1 cellular context compared by ENCODE assay signal in the genomic region with DNA sequence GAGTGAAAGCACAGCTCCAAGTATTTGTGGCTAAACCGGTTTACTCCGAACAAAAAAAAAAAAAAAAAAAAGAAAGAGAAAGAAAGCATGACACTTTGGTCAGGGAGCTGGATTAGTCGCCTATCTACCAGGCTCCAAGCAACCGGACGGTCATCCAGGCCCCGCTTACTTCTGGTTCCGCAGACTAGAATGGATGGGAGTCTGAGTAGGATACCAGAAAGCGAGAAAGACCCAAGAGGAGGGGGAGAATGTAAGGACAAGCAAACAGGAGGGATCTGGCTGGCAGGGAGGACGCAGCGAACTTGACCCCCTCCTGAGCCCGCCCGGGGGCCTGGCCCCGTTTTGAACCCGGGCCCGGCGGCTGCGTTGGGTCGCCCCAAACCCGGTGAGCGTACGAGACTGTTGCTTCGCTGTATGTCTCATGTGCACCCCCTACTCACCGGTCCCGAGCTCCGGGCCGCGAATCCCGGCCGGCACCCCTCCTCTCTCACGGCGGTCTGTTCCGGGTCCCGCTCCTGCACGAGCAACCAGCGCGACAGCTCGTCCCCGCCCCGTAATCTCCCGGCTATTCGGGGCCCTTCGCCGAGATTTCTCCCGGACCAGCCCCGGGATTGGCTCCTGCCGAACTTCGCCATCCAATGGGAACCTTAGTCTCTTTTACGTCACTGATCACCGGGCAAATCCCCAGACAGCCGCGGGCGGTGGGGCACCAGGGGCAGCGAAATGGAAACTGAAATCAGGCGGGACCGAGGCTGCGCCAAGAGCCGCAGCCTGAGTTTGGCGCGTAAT.
TF ChIP-seq lines count a peak whose summit lies in the region.

A gene with protein sequence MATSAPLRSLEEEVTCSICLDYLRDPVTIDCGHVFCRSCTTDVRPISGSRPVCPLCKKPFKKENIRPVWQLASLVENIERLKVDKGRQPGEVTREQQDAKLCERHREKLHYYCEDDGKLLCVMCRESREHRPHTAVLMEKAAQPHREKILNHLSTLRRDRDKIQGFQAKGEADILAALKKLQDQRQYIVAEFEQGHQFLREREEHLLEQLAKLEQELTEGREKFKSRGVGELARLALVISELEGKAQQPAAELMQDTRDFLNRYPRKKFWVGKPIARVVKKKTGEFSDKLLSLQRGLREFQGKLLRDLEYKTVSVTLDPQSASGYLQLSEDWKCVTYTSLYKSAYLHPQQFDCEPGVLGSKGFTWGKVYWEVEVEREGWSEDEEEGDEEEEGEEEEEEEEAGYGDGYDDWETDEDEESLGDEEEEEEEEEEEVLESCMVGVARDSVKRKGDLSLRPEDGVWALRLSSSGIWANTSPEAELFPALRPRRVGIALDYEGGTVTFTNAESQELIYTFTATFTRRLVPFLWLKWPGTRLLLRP (minus strand): TSS at position 542 of the 789 bp plus-strand sequence. CDS start 14,303 bp downstream, outside the sequence.

TF ChIP-seq in HepG2, 621 proteins besides CTCF, POLR2A, EP300 and RAD21 (continued from another document and continues in another):
- TF ChIP-seq ATF7-NPFF (CRISPR knock-in tag; IDR thresholded peaks at IDR 0.05; ENCODE audit: low read depth), result peak; percentile 91
- TF ChIP-seq IRF1 (CRISPR knock-in tag; IDR thresholded peaks at IDR 0.05; ENCODE audit: low read depth), result peak; percentile 90
- TF ChIP-seq ZNF326 (CRISPR knock-in tag; IDR thresholded peaks at IDR 0.05; ENCODE audit: borderline replicate concordance), result no peak
- no peak for TF ChIP-seq ZNF562 (CRISPR knock-in tag; IDR thresholded peaks at IDR 0.05; ENCODE audit: borderline replicate concordance)
- no peak for TF ChIP-seq SP1 (IDR thresholded peaks at IDR 0.05)
- TF ChIP-seq SP1 (CRISPR knock-in tag; IDR thresholded peaks at IDR 0.05), result no peak; the same call in 1 of the 2 replicates
- peak; percentile 78; the same call in 1 of the 2 replicates for TF ChIP-seq HOXA3 (CRISPR knock-in tag; IDR thresholded peaks at IDR 0.05)
- TF ChIP-seq FIP1L1 (IDR thresholded peaks at IDR 0.05; ENCODE audit: borderline replicate concordance, insufficient read depth, low read depth, low read length), result no peak
- no peak for TF ChIP-seq NFE2 (CRISPR knock-in tag; IDR thresholded peaks at IDR 0.05)
- TF ChIP-seq ZNF75D (CRISPR knock-in tag; IDR thresholded peaks at IDR 0.05; ENCODE audit: borderline replicate concordance), result no peak
- peak; percentile 94 for TF ChIP-seq SRY (CRISPR knock-in tag; IDR thresholded peaks at IDR 0.05)
- TF ChIP-seq NPAS2 (CRISPR knock-in tag; IDR thresholded peaks at IDR 0.05; ENCODE audit: borderline replicate concordance), result no peak
- TF ChIP-seq ZNF792 (CRISPR knock-in tag; IDR thresholded peaks at IDR 0.05), result peak; percentile 57; the same call in 1 of the 2 replicates
- TF ChIP-seq SP140L (CRISPR knock-in tag; IDR thresholded peaks at IDR 0.05; ENCODE audit: borderline replicate concordance), result peak; percentile 14; the same call in 1 of the 2 replicates
- TF ChIP-seq KDM6A (CRISPR knock-in tag; IDR thresholded peaks at IDR 0.05; ENCODE audit: low read depth), result no peak
- no peak for TF ChIP-seq ZNF570 (CRISPR knock-in tag; IDR thresholded peaks at IDR 0.05; ENCODE audit: borderline replicate concordance)
- TF ChIP-seq RFX1 (IDR thresholded peaks at IDR 0.05), result no peak
- TF ChIP-seq MED1 (CRISPR knock-in tag; IDR thresholded peaks at IDR 0.05), result peak; percentile 54
- 0 out of 2 replicates have a peak, but pooled peaks have one; percentile 44 for TF ChIP-seq ZNF33A (CRISPR knock-in tag; IDR thresholded peaks at IDR 0.05; ENCODE audit: borderline replicate concordance)
- TF ChIP-seq ZBTB8A (CRISPR knock-in tag; IDR thresholded peaks at IDR 0.05; ENCODE audit: borderline replicate concordance, low read depth), result no peak; the same call in none of the 2 replicates
- no peak for TF ChIP-seq ZNF577 (CRISPR knock-in tag; IDR thresholded peaks at IDR 0.05; ENCODE audit: borderline replicate concordance, low read depth)
- peak; percentile 12; the same call in 1 of the 2 replicates for TF ChIP-seq TIGD3 (CRISPR knock-in tag; IDR thresholded peaks at IDR 0.05; ENCODE audit: borderline replicate concordance)
- peak; percentile 37; the same call in 1 of the 2 replicates for TF ChIP-seq ZNF33B (CRISPR knock-in tag; IDR thresholded peaks at IDR 0.05)
- TF ChIP-seq ZXDC (CRISPR knock-in tag; IDR thresholded peaks at IDR 0.05), result no peak
- TF ChIP-seq RBFOX2 (IDR thresholded peaks at IDR 0.05; ENCODE audit: low read depth, low read length), result peak; percentile 96
- TF ChIP-seq, protein P1, sequence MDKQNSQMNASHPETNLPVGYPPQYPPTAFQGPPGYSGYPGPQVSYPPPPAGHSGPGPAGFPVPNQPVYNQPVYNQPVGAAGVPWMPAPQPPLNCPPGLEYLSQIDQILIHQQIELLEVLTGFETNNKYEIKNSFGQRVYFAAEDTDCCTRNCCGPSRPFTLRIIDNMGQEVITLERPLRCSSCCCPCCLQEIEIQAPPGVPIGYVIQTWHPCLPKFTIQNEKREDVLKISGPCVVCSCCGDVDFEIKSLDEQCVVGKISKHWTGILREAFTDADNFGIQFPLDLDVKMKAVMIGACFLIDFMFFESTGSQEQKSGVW (CRISPR knock-in tag; IDR thresholded peaks at IDR 0.05; ENCODE audit: borderline replicate concordance), result no peak
- TF ChIP-seq, protein P2, sequence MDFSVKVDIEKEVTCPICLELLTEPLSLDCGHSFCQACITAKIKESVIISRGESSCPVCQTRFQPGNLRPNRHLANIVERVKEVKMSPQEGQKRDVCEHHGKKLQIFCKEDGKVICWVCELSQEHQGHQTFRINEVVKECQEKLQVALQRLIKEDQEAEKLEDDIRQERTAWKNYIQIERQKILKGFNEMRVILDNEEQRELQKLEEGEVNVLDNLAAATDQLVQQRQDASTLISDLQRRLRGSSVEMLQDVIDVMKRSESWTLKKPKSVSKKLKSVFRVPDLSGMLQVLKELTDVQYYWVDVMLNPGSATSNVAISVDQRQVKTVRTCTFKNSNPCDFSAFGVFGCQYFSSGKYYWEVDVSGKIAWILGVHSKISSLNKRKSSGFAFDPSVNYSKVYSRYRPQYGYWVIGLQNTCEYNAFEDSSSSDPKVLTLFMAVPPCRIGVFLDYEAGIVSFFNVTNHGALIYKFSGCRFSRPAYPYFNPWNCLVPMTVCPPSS (IDR thresholded peaks at IDR 0.05), result no peak
- TF ChIP-seq CENPT (CRISPR knock-in tag; IDR thresholded peaks at IDR 0.05; ENCODE audit: low read depth), result no peak; the same call in 1 of the 2 replicates
- no peak for TF ChIP-seq ZNF720 (CRISPR knock-in tag; IDR thresholded peaks at IDR 0.05)
- TF ChIP-seq RBAK (CRISPR knock-in tag; IDR thresholded peaks at IDR 0.05), result no peak
- TF ChIP-seq ZNF781 (CRISPR knock-in tag; IDR thresholded peaks at IDR 0.05; ENCODE audit: borderline replicate concordance, not compliant biosample characterization), result peak; percentile 13
- no peak for TF ChIP-seq ZNF3 (CRISPR knock-in tag; IDR thresholded peaks at IDR 0.05)
- TF ChIP-seq SRSF1 (optimal IDR thresholded peaks at IDR 0.05; ENCODE audit: low read depth, low read length), result peak; percentile 74
- no peak for TF ChIP-seq ZNF646 (CRISPR knock-in tag; IDR thresholded peaks at IDR 0.05)
- TF ChIP-seq HNF4G (IDR thresholded peaks at IDR 0.05; ENCODE audit: borderline replicate concordance, low read depth, low read length), result no peak; the same call in 1 of the 2 replicates
- no peak for TF ChIP-seq HNF4G (CRISPR knock-in tag; IDR thresholded peaks at IDR 0.05; ENCODE audit: borderline replicate concordance, low read depth)
- TF ChIP-seq RXRB (CRISPR knock-in tag; IDR thresholded peaks at IDR 0.05; ENCODE audit: borderline replicate concordance), result peak; percentile 59
- peak; percentile 89 for TF ChIP-seq TAF1 (CRISPR knock-in tag; IDR thresholded peaks at IDR 0.05)
- peak; percentile 90; the same call in 1 of the 2 replicates for TF ChIP-seq ZNF670 (CRISPR knock-in tag; IDR thresholded peaks at IDR 0.05; ENCODE audit: borderline replicate concordance)
- no peak for TF ChIP-seq ZNF83 (CRISPR knock-in tag; IDR thresholded peaks at IDR 0.05; ENCODE audit: borderline replicate concordance)
- peak; percentile 81 for TF ChIP-seq ZNF430 (CRISPR knock-in tag; IDR thresholded peaks at IDR 0.05)
- TF ChIP-seq ZBTB33 (CRISPR knock-in tag; IDR thresholded peaks at IDR 0.05), result no peak
